ENCODE assay signal across 8 cellular contexts in the genomic region with DNA sequence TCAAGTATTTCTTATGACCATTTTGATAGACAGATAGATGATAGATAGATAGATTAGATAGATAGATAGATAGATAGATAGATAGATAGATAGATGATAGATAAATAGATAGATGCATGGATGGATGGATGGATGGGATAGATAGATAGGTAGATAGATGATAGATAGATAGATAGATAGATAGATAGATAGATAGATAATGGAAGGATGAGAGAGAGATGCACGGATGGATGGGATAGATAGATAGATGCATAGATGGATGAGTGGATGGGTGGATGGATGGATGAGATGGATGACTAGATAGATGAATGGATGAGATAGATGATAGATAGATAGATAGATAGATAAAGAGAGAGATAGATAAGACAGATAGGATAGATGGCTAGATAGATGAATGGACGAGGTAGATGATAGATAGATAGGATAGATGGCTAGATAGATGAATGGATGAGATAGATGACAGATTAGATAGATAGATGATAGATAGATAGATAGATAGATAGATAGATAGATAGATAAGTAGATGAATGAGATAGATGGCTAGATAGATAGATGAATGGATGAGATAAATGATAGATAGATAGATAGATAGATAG. TPM values are rescaled to one million over a fixed set of nuclear protein-coding genes. Genes with fewer than 3 reads are reported as not detected.
DNase-seq lines count a peak whose midpoint lies in the region; ATAC-seq, FAIRE-seq and TF ChIP-seq lines count a peak whose summit lies in the region.
"Not testable (repeated sequence)": the region's sequence is repeated elsewhere in the genome, so short reads cannot be mapped to it uniquely, and the experiment has no call there.
"Had no signal": no experiment of that assay in that cellular context is flagged by ENCODE, and none has a peak within 500 bp of the region (broad histone marks: within the 10 kb centered on the region; RNA-seq: fewer than 3 reads in every experiment).

No MANE protein-coding gene starts in this region.

- H3K9me3 ChIP-seq in HEK293 (ENCODE audit: control insufficient read depth, insufficient read depth, low read depth, low read length); K562 (replicated peaks; ENCODE audit: control insufficient read depth, insufficient read depth, low read depth, low read length); neural cell (ENCODE audit: low read length); pancreas: not testable (repeated sequence)

- CTCF ChIA-PET in HEK293 (lab: Yijun Ruan, JAX); HEK293T (lab: Yijun Ruan, JAX); K562 (lab: Yijun Ruan, JAX; ENCODE audit: low intra/inter-chr PET ratio): not testable (repeated sequence)

- H3K27ac ChIP-seq in HEK293 (ENCODE audit: extremely low read depth, low read depth, low read length); K562 (ENCODE audit: extremely low read depth, low read depth, low read length); pancreas: not testable (repeated sequence)
- peak overlapping the region; percentile 54 for H3K27ac ChIP-seq in neural cell (ENCODE audit: low read length)

- not testable (repeated sequence) for TF ChIP-seq POLR2A in K562 (conservative IDR thresholded peaks at IDR 0.05); erythroblast (IDR thresholded peaks at IDR 0.05; ENCODE audit: low read length)

- not testable (repeated sequence) for H3K9me2 ChIP-seq in neural cell (ENCODE audit: insufficient read depth, low read length)

- H3K4me2 ChIP-seq in K562 (ENCODE audit: insufficient read depth, low read length); neural cell (ENCODE audit: low read length): not testable (repeated sequence)

- in situ Hi-C loops in K562 (cut with MboI) = not testable (repeated sequence)

- WGBS in K562 (ENCODE audit: insufficient coverage, low coverage, missing lambda C conversion rate) = 17% methylated on average over 2 of the region's 2 CpGs
- 65 to 76% methylated on average over 2 of the region's 2 CpGs for WGBS in pancreas, 2 donors

- H3F3A ChIP-seq in neural cell (ENCODE audit: insufficient read depth, low read length, poor library complexity, severe bottlenecking) = not testable (repeated sequence)

- not testable (repeated sequence) for H3K9ac ChIP-seq in K562 (ENCODE audit: insufficient read depth in 1 of 2, low read depth in 2 of 2, low read length in 2 of 2); neural cell (ENCODE audit: low read length)

- FAIRE-seq in K562 (lab: Jason Lieb, UNC) = not testable (repeated sequence)
- FAIRE-seq in endometrium (lab: Jason Lieb, UNC) (peak; percentile 80), pancreas (lab: Jason Lieb, UNC) (peak; percentile 41)

- ATAC-seq in K562, pancreas: not testable (repeated sequence)

- TF ChIP-seq RAD21 in K562 (CRISPR knock-in tag; conservative IDR thresholded peaks at IDR 0.05 in 1 of 2, IDR thresholded peaks at IDR 0.05 in 1 of 2); neural cell (conservative IDR thresholded peaks at IDR 0.05): not testable (repeated sequence)

- not testable (repeated sequence) for H3K4me3 ChIP-seq in HEK293 (ENCODE audit: low read depth, low read length); K562; neural cell (ENCODE audit: low read length); pancreas

- not testable (repeated sequence) for H4K20me1 ChIP-seq in K562 (replicated peaks; ENCODE audit: control insufficient read depth, insufficient read depth, low read length); neural cell (ENCODE audit: insufficient read depth)

- not testable (repeated sequence) for H3K79me2 ChIP-seq in K562 (ENCODE audit: control insufficient read depth, insufficient read depth, low read length); neural cell (replicated peaks; ENCODE audit: insufficient read depth, low read length)

- DNase-seq in HEK293T (ENCODE audit: extremely low spot score); K562 (ENCODE audit: extremely low read depth in 1 of 4, low spot score in 3 of 4); pancreas: not testable (repeated sequence)
- DNase-seq in erythroblast (lab: John Stamatoyannopoulos, UW) = peak; percentile 41 to 63

- not testable (repeated sequence) for TF ChIP-seq CTCF in HEK293 (tag by site-specific recombination; IDR thresholded peaks at IDR 0.05); K562 (IDR thresholded peaks at IDR 0.05 in 2 of 3, conservative IDR thresholded peaks at IDR 0.05 in 1 of 3; ENCODE audit: insufficient read depth in 2 of 3, low read depth in 1 of 3, low read length in 3 of 3); neural cell (IDR thresholded peaks at IDR 0.05; ENCODE audit: poor library complexity, severe bottlenecking); pancreas (IDR thresholded peaks at IDR 0.05)

- H3K36me3 ChIP-seq in HEK293 (ENCODE audit: control insufficient read depth in 2 of 2, insufficient read depth in 1 of 2, low read length in 2 of 2); K562 (ENCODE audit: control insufficient read depth, insufficient read depth, low read length); neural cell (ENCODE audit: insufficient read depth, low read length); pancreas: not testable (repeated sequence)

- not testable (repeated sequence) for BruUV-seq in K562 (replicated peaks; lab: Mats Ljungman, UMichigan)

- not testable (repeated sequence) for H3K9me1 ChIP-seq in K562 (ENCODE audit: control insufficient read depth, insufficient read depth, low read length)

- intact Hi-C loops in K562 (cut with micrococcal nuclease); pancreas (cut with DNase I): not testable (repeated sequence)

- peaks cover 9 to 42% of the 10 kb centered on the region in 2 experiments; a peak in 3 of 5 replicates for H3K27me3 ChIP-seq in K562 (ENCODE audit: control insufficient read depth in 2 of 2, insufficient read depth in 2 of 2, low read length in 2 of 2)
- H3K27me3 ChIP-seq in neural cell (ENCODE audit: insufficient read depth, low read depth, low read length); pancreas: not testable (repeated sequence)

- H2AFZ ChIP-seq in K562 (ENCODE audit: low read depth, low read length); neural cell (ENCODE audit: low read depth, low read length): not testable (repeated sequence)

- H3K4me1 ChIP-seq in HEK293 (ENCODE audit: control insufficient read depth, insufficient read depth, low read length); K562 (replicated peaks in 1 of 2; ENCODE audit: control insufficient read depth in 2 of 2, insufficient read depth in 2 of 2, low read length in 2 of 2): not testable (repeated sequence)
- H3K4me1 ChIP-seq in pancreas = peaks cover 0 to 11% (median 7%) of the 10 kb centered on the region in 3 donors

- TF ChIP-seq EP300 in K562 (IDR thresholded peaks at IDR 0.05; ENCODE audit: low read length); neural cell (conservative IDR thresholded peaks at IDR 0.05; ENCODE audit: poor library complexity, severe bottlenecking): not testable (repeated sequence)

- POLR2A ChIA-PET in HEK293 (lab: Yijun Ruan, JAX); HEK293T (lab: Yijun Ruan, JAX); K562 (lab: Yijun Ruan, JAX): not testable (repeated sequence)

TF ChIP-seq in HEK293, 187 proteins besides CTCF, POLR2A, EP300 and RAD21:
- TF ChIP-seq ZBTB17 (tag by site-specific recombination; IDR thresholded peaks at IDR 0.05) (peak; percentile 97), ZNF366 (tag by site-specific recombination; conservative IDR thresholded peaks at IDR 0.05) (peak; percentile 94)
TF ChIP-seq in HEK293: peak in this region for 2; not testable (repeated sequence) for 185.

TF ChIP-seq in HEK293T, 16 proteins besides CTCF, POLR2A, EP300 and RAD21:
- 0 out of 2 replicates have a peak, but pooled peaks have one; percentile 11 for TF ChIP-seq CTBP1 (IDR thresholded peaks at IDR 0.05; ENCODE audit: borderline replicate concordance)
TF ChIP-seq in HEK293T: peak in this region for 1; not testable (repeated sequence) for 15.

TF ChIP-seq in K562, 482 proteins besides CTCF, POLR2A, EP300 and RAD21 (continues in another document):
- TF ChIP-seq NUFIP1 (IDR thresholded peaks at IDR 0.05; ENCODE audit: partially characterized antibody) = peak; percentile 56
- peak; percentile 49 for TF ChIP-seq BRD9 (IDR thresholded peaks at IDR 0.05; ENCODE audit: low read depth, partially characterized antibody)
- peak; percentile 72 for TF ChIP-seq GATA2 (CRISPR knock-in tag; IDR thresholded peaks at IDR 0.05)

RNA-seq across cellular contexts. Expression of a gene that starts 24.9 kb away (rescaled TPM):
- total RNA-seq in K562 (2011; cell fraction: chromatin; rRNA removed; ENCODE audit: low replicate concordance) = 0.12 and 0.63 TPM in 2 replicates
- total RNA-seq in K562 (2011; cell fraction: nucleolus; rRNA removed) = 0.92 TPM in 1 of 2 replicates, not detected in the other
- total RNA-seq in K562 (2011; cell fraction: nucleoplasm; rRNA removed) = not detected in 2 replicates
- total RNA-seq in K562 (2014; rRNA removed) = not detected in 2 replicates
- not detected in 2 replicates for total RNA-seq in K562 (2014; rRNA removed; fragmentation: Illumina TruSeq; extraction: Trizol)
- not detected in 2 replicates for total RNA-seq in K562 (2015; rRNA removed; fragmentation: Illumina TruSeq; extraction: Trizol)
- total RNA-seq in K562 (2021) = 0.27 TPM in 1 of 2 replicates, not detected in the other
- 0.07 TPM in 1 of 2 replicates, not detected in the other for polyA plus RNA-seq in K562 (2011; rRNA removed)
- 0.13 TPM in 1 of 2 replicates, not detected in the other for polyA plus RNA-seq in K562 (2011; cell fraction: cytosol; rRNA removed)
- polyA plus RNA-seq in K562 (2011; cell fraction: nucleus; rRNA removed) = 0.15 TPM in 1 of 2 replicates, not detected in the other
- polyA plus RNA-seq in K562 (2012) = not detected in 2 replicates
- not detected in 2 replicates for polyA plus RNA-seq in K562 (2014; fragmentation: Illumina TruSeq; extraction: Trizol)
- polyA plus RNA-seq in K562 (2014; fragmentation: Nextera tagmentation; extraction: Ambion mirVana) = not detected
- not detected in 2 replicates for polyA plus RNA-seq in K562 (2014; rRNA removed)
- not detected in 2 replicates for polyA minus RNA-seq in K562 (2011; rRNA and poly(A)+ RNA removed)
- polyA minus RNA-seq in K562 (2011; cell fraction: cytosol; rRNA and poly(A)+ RNA removed) = not detected in 2 replicates
- polyA minus RNA-seq in K562 (2011; cell fraction: nucleus; rRNA and poly(A)+ RNA removed) = not detected in 2 replicates
- polyA plus RNA-seq in neural cell = 29.5 and 32.2 TPM in 2 replicates
- 24.8 and 28.6 TPM in 2 replicates for polyA minus RNA-seq in neural cell
- total RNA-seq in pancreas = 1 to 10 TPM; 1.2 to 6.2 (median 4.3) TPM
- polyA plus RNA-seq in pancreas = 10 to 100 TPM in 1 of 2 donors, 1 to 10 TPM in 1; 8.1 to 14.4 TPM
- total RNA-seq: A172 had no signal

Comparison
In these comparisons a context has a peak if more than half of its experiments do, and no peak if none do; other contexts are left out.
1. RNA of a gene that starts 24.9 kb away (polyA plus RNA-seq): 29.5 to 32.2 TPM in neural cell and 8.1 to 14.4 TPM in pancreas; 0.07 to 0.15 TPM in K562; every median in the first group is over 4 times any median in the second.